In genomic region chr21:29939859-29940245, GRCh38 we compare ENCODE assay signal across 8 cellular contexts. TPM values are rescaled to one million over a fixed set of nuclear protein-coding genes. Genes with fewer than 3 reads are reported as not detected.
A peak's percentile ranks its signal among the peaks of the same experiment; 100 is the strongest.
DNase-seq lines count a peak whose midpoint lies in the region; ATAC-seq and TF ChIP-seq lines count a peak whose summit lies in the region.

TSS of gene GRIK1 (minus strand) at chr21:29939996.

- no peak within 1 kb of the TSS for H3K14ac ChIP-seq in H9 (ENCODE audit: insufficient read depth, low read length)

- peaks cover 9 to 14% of the 10 kb centered on the region in 2 experiments for H3K4me1 Mint-ChIP-seq in H9

- peaks cover 12% of the 10 kb centered on the region for H3K23me2 ChIP-seq in H9 (ENCODE audit: insufficient read length, low read depth, low read length, poor library complexity, severe bottlenecking)

- H3K4me2 ChIP-seq in H9 (ENCODE audit: insufficient read depth, insufficient read length, low read length) (peak within 1 kb of the TSS; percentile 92), osteoblast (ENCODE audit: insufficient read depth, low read length) (peak within 1 kb of the TSS; percentile 60)

- H3K27me3 Mint-ChIP-seq in H9 (ENCODE audit: low read depth) = peaks cover 80% of the 10 kb centered on the region

- no peak within 1 kb of the TSS for H2AK5ac ChIP-seq in H9 (ENCODE audit: insufficient read length, low read length)

- WGBS in H9 (ENCODE audit: extremely low coverage, insufficient read length, low lambda C conversion rate) = no CpG with 5 or more reads among the region's 18 CpGs

- no peak within 1 kb of the TSS for H3K23ac ChIP-seq in H9 (ENCODE audit: insufficient read length, low read depth, low read length)

- peak within 1 kb of the TSS; percentile 71 for H2AFZ ChIP-seq in H9 (ENCODE audit: low read length)
- peak within 1 kb of the TSS; percentile 82 for H2AFZ ChIP-seq in osteoblast (ENCODE audit: low read length)

- H3K4me3 ChIP-seq in RWPE2 (ENCODE audit: severe bottlenecking) (no peak within 1 kb of the TSS), osteoblast (ENCODE audit: insufficient read depth, low read length) (peak within 1 kb of the TSS; percentile 48)

- ATAC-seq in RWPE2 (ENCODE audit: low read depth) = peak; percentile 44
- ATAC-seq in HG03520 (IDR thresholded peaks at IDR 0.05; ENCODE audit: unreplicated experiment) = no peak
- no peak for ATAC-seq in HG03571 (IDR thresholded peaks at IDR 0.05; ENCODE audit: unreplicated experiment)

- H2BK5ac ChIP-seq in H9 (ENCODE audit: insufficient read length, low read length) = no peak within 1 kb of the TSS

- H3K4ac ChIP-seq in H9 (ENCODE audit: low read depth, low read length) = no peak within 1 kb of the TSS

- TF ChIP-seq CTCF in H9 (conservative IDR thresholded peaks at IDR 0.05) (no peak), RWPE2 (IDR thresholded peaks at IDR 0.05; ENCODE audit: poor library complexity, severe bottlenecking) (no peak), osteoblast (IDR thresholded peaks at IDR 0.05; ENCODE audit: extremely low read depth, low read depth, low read length) (no peak), GM10266 (IDR thresholded peaks at IDR 0.05; ENCODE audit: control insufficient read depth, insufficient read depth, low read depth, missing control alignments) (no peak)

- H3K18ac ChIP-seq in H9 (ENCODE audit: insufficient read length, low read depth, low read length) = no peak within 1 kb of the TSS

- H3K4me3 Mint-ChIP-seq in H9 = peak within 1 kb of the TSS; percentile 82 to 86

- no peaks in the 10 kb centered on the region for H3K36me3 Mint-ChIP-seq in H9 (ENCODE audit: insufficient read depth in 1 of 3, low read depth in 3 of 3)

- no peaks in the 10 kb centered on the region for H3K4me1 ChIP-seq in H9 (ENCODE audit: insufficient read depth, low read length)
- no peaks in the 10 kb centered on the region for H3K4me1 ChIP-seq in RWPE2 (ENCODE audit: insufficient read depth, poor library complexity, severe bottlenecking)
- H3K4me1 ChIP-seq in osteoblast (ENCODE audit: insufficient read depth, low read length) = no peaks in the 10 kb centered on the region

- H3K9me3 Mint-ChIP-seq in H9 = no peaks in the 10 kb centered on the region

- no peak within 1 kb of the TSS for H2BK20ac ChIP-seq in H9 (ENCODE audit: low read depth, low read length, poor library complexity, severe bottlenecking)

- H2BK120ac ChIP-seq in H9 (ENCODE audit: low read depth, low read length, poor library complexity, severe bottlenecking) = no peak within 1 kb of the TSS

- H4K91ac ChIP-seq in H9 (ENCODE audit: insufficient read length, low read depth, low read length) = no peak within 1 kb of the TSS

- no peak within 1 kb of the TSS for H3K27ac Mint-ChIP-seq in H9

- no peak within 1 kb of the TSS for H3K56ac ChIP-seq in H9 (ENCODE audit: insufficient read length, low read depth, low read length)

- H4K20me1 ChIP-seq in H9 (ENCODE audit: control insufficient read depth, insufficient read depth, insufficient read length) = no peaks in the 10 kb centered on the region
- no peaks in the 10 kb centered on the region for H4K20me1 ChIP-seq in osteoblast (ENCODE audit: insufficient read depth, low read length)

- H3K36me3 ChIP-seq in RWPE2 (ENCODE audit: low read depth) (no peaks in the 10 kb centered on the region), osteoblast (ENCODE audit: insufficient read depth, low read length) (no peaks in the 10 kb centered on the region)

- no peaks in the 10 kb centered on the region for H3K79me1 ChIP-seq in H9 (ENCODE audit: insufficient read depth, low read depth, low read length, poor library complexity, severe bottlenecking)

- H4K5ac ChIP-seq in H9 (ENCODE audit: insufficient read length, low read depth, low read length) = no peak within 1 kb of the TSS

- H4K8ac ChIP-seq in H9 (replicated peaks; ENCODE audit: insufficient read length, low read depth, low read length) = no peak within 1 kb of the TSS

- no peak within 1 kb of the TSS for H2BK15ac ChIP-seq in H9 (ENCODE audit: low read depth, low read length)

- H2BK12ac ChIP-seq in H9 (ENCODE audit: insufficient read length, low read depth, low read length) = no peak within 1 kb of the TSS

- H3K27ac ChIP-seq in H9 (ENCODE audit: insufficient read length, low read depth, low read length) (no peak within 1 kb of the TSS), RWPE2 (ENCODE audit: poor library complexity, severe bottlenecking) (no peak within 1 kb of the TSS), osteoblast (ENCODE audit: low read depth, low read length) (no peak within 1 kb of the TSS)

- DNase-seq in H9 = peak; percentile 46
- no peak for DNase-seq in RWPE2 (ENCODE audit: low spot score)
- DNase-seq in fibroblast of peridontal ligament (ENCODE audit: extremely low read depth) = peak; percentile 1
- no peak for DNase-seq in osteoblast (ENCODE audit: insufficient read length, low spot score, missing footprints)
- no peak for DNase-seq in GM10266 (ENCODE audit: extremely low spot score)
- no peak for DNase-seq in HuH-7.5 (ENCODE audit: low spot score)

- H3T11ph ChIP-seq in H9 (ENCODE audit: low read length) = no peak within 1 kb of the TSS

- peaks cover 28% of the 10 kb centered on the region for H3K27me3 ChIP-seq in H9 (ENCODE audit: insufficient read depth, low read length)
- H3K27me3 ChIP-seq in RWPE2 (ENCODE audit: insufficient read depth, poor library complexity, severe bottlenecking) = peaks cover 61% of the 10 kb centered on the region
- H3K27me3 ChIP-seq in osteoblast (ENCODE audit: insufficient read depth, low read length) = peaks cover 47% of the 10 kb centered on the region

- H3K9ac ChIP-seq in H9 (ENCODE audit: extremely low read depth, insufficient read length, low read length) = no peak within 1 kb of the TSS

- no peaks in the 10 kb centered on the region for H3K9me3 ChIP-seq in H9 (ENCODE audit: control insufficient read depth, low read depth, low read length)
- no peaks in the 10 kb centered on the region for H3K9me3 ChIP-seq in RWPE2 (ENCODE audit: severe bottlenecking)
- no peaks in the 10 kb centered on the region for H3K9me3 ChIP-seq in osteoblast (ENCODE audit: low read depth, low read length)

- H3K79me2 ChIP-seq in H9 (ENCODE audit: insufficient read depth, low read length) (no peaks in the 10 kb centered on the region), osteoblast (ENCODE audit: insufficient read depth, low read length) (no peaks in the 10 kb centered on the region)

RNA-seq across cellular contexts. Expression of gene GRIK1, which starts in this region (rescaled TPM):
- not detected in 2 replicates for total RNA-seq in H9 (2021)
- under 0.01 TPM in 1 of 2 replicates, not detected in the other for total RNA-seq in osteoblast

Comparison
In these comparisons a context has a peak if more than half of its experiments do, and no peak if none do; other contexts are left out.
1. Peak in DNase-seq and H3K4me2 ChIP-seq in H9; RNA of the gene not detected or under 1 TPM.